Comparison of ENCODE assay signal across 6 cellular contexts in genomic region chr15:90884719-90885431, GRCh38. TPM values are rescaled to one million over a fixed set of nuclear protein-coding genes. Genes with fewer than 3 reads are reported as not detected.
DNase-seq lines count a peak whose midpoint lies in the region; ATAC-seq and TF ChIP-seq lines count a peak whose summit lies in the region.

No MANE protein-coding gene starts in this region.

- TF ChIP-seq CTCF in heart left ventricle (IDR thresholded peaks at IDR 0.05) (no peak), stomach (IDR thresholded peaks at IDR 0.05) (no peak)

- H3K27ac Mint-ChIP-seq in T-helper 17 cell, result peak overlapping the region; percentile 39

- DNase-seq in T-helper 17 cell (no peak), heart left ventricle (no peak), stomach (no peak)

- H3K4me3 ChIP-seq in heart left ventricle (peak overlapping the region; percentile 9 to 86 (median 70)), stomach (peak overlapping the region; percentile 55 to 62 (median 56))

- TF ChIP-seq POLR2A in heart left ventricle (IDR thresholded peaks at IDR 0.05) (no peak), stomach (IDR thresholded peaks at IDR 0.05) (no peak)

- H3K27me3 Mint-ChIP-seq in T-helper 17 cell, result peaks cover 5% of the 10 kb centered on the region

- peaks cover 0 to 64% (median 46%) of the 10 kb centered on the region in 9 donors for H3K36me3 ChIP-seq in heart left ventricle
- peaks cover 29 to 60% (median 45%) of the 10 kb centered on the region in 4 donors for H3K36me3 ChIP-seq in stomach

- peaks cover 0 to 59% (median 37%) of the 10 kb centered on the region in 12 donors for H3K4me1 ChIP-seq in heart left ventricle
- H3K4me1 ChIP-seq in stomach, result peaks cover 29 to 49% (median 43%) of the 10 kb centered on the region in 4 donors

- intact Hi-C loops in heart left ventricle (cut with DNase I) (loop anchor here (1.0 to 10.0 kb wide), 11 partner anchors 14 to 560 kb away; partner anchors contain the start of genes BLM (in 9 of the 10), HDDC3 (in 3 of the 10) and CRTC3 (in 1 of the 10)), stomach (cut with DNase I; ENCODE audit: low total_unique reads) (loop anchor here (5.0 kb wide), 2 partner anchors 168 to 233 kb away; partner anchors contain the start of gene BLM)

- H3K27me3 ChIP-seq in heart left ventricle (no peaks in the 10 kb centered on the region), stomach (no peaks in the 10 kb centered on the region)

- no peak for TF ChIP-seq EP300 in stomach (IDR thresholded peaks at IDR 0.05)

- no peaks in the 10 kb centered on the region for H3K9me3 ChIP-seq in T-helper 17 cell (ENCODE audit: control insufficient read depth, low read length, poor library complexity, severe bottlenecking)
- H3K9me3 ChIP-seq in heart left ventricle, result no peaks in the 10 kb centered on the region
- H3K9me3 ChIP-seq in stomach, result no peaks in the 10 kb centered on the region

- H3K4me1 Mint-ChIP-seq in T-helper 17 cell, result peaks cover 9% of the 10 kb centered on the region

- peak overlapping the region; percentile 81 for H3K4me3 Mint-ChIP-seq in T-helper 17 cell

- ATAC-seq in T-helper 17 cell (no peak), heart left ventricle (peak in 2 of 4 donors; percentile 1 to 16), HG02870 (IDR thresholded peaks at IDR 0.05; ENCODE audit: unreplicated experiment) (no peak), GM21360 (IDR thresholded peaks at IDR 0.05; ENCODE audit: unreplicated experiment) (no peak), GM21381 (IDR thresholded peaks at IDR 0.05; ENCODE audit: unreplicated experiment) (no peak)

- H3K27ac ChIP-seq in heart left ventricle (peak overlapping the region; percentile 88 to 99 (median 96)), stomach (peak overlapping the region; percentile 82 to 96 (median 92))

- H3K36me3 Mint-ChIP-seq in T-helper 17 cell (ENCODE audit: low read depth), result no peaks in the 10 kb centered on the region

- WGBS in heart left ventricle, 4 donors, result 34 to 58% (median 40%) methylated on average over 14 to 16 of the region's 16 CpGs
- 42 to 62% (median 60%) methylated on average over 9 to 16 of the region's 16 CpGs for WGBS in stomach, 5 donors

RNA-seq across cellular contexts. Expression of gene FES, which starts 0.6 kb away (rescaled TPM):
- total RNA-seq in T-helper 17 cell (10 to 100 TPM in 1 of 2 donors, 1 to 10 TPM in 1; 6.0 to 12.7 TPM), heart left ventricle (10 to 100 TPM; 10.7 to 37.5 (median 15.9) TPM), stomach (10 to 100 TPM; 13.8 to 49.1 (median 25.1) TPM)
- polyA plus RNA-seq in heart left ventricle (10 to 100 TPM; 15.6 to 16.4 TPM), stomach (10 to 100 TPM in 1 of 3 donors, 1 to 10 TPM in 2; 8.0 to 11.8 (median 8.9) TPM)

RNA-seq across cellular contexts. Expression of gene FURIN, which starts 16.5 kb away (rescaled TPM):
- 100 to 1,000 TPM; 133 to 260 TPM for total RNA-seq in T-helper 17 cell
- total RNA-seq in heart left ventricle, result 100 to 1,000 TPM in 2 of 9 donors, 10 to 100 TPM in 7; 38.7 to 122 (median 64.8) TPM
- 100 to 1,000 TPM in 1 of 2 donors, 10 to 100 TPM in 1; 37.2 to 174 TPM for polyA plus RNA-seq in heart left ventricle
- 10 to 100 TPM; 32.7 to 81.1 (median 56.4) TPM for total RNA-seq in stomach
- 10 to 100 TPM; 13.7 to 26.3 (median 21.0) TPM for polyA plus RNA-seq in stomach

RNA-seq across cellular contexts. Expression of gene MAN2A2, which starts 18.2 kb away (rescaled TPM):
- total RNA-seq in T-helper 17 cell (100 to 1,000 TPM; 159 to 186 TPM), heart left ventricle (100 to 1,000 TPM in 3 of 9 donors, 10 to 100 TPM in 6; 62.2 to 145 (median 89.0) TPM), stomach (100 to 1,000 TPM in 3 of 5 donors, 10 to 100 TPM in 2; 30.5 to 286 (median 201) TPM)
- polyA plus RNA-seq in heart left ventricle (10 to 100 TPM; 38.7 to 42.3 TPM), stomach (10 to 100 TPM in 2 of 3 donors, 1 to 10 TPM in 1; 2.9 to 16.4 (median 16.0) TPM)

RNA-seq across cellular contexts. Expression of gene HDDC3, which starts 47.5 kb away (rescaled TPM):
- total RNA-seq in T-helper 17 cell (10 to 100 TPM; 11.1 to 12.9 TPM), heart left ventricle (10 to 100 TPM; 10.9 to 19.9 (median 15.2) TPM), stomach (10 to 100 TPM in 3 of 5 donors, not detected in 2; 12.1 to 19.6 (median 12.1) TPM)
- polyA plus RNA-seq in heart left ventricle (10 to 100 TPM; 13.9 to 16.8 TPM), stomach (10 to 100 TPM; 18.8 to 22.1 (median 19.8) TPM)

RNA-seq across cellular contexts. Expression of gene UNC45A, which starts 50.2 kb away (rescaled TPM):
- total RNA-seq in T-helper 17 cell (10 to 100 TPM; 36.9 to 38.3 TPM), heart left ventricle (10 to 100 TPM; 12.0 to 34.0 (median 21.9) TPM), stomach (10 to 100 TPM; 28.0 to 63.8 (median 45.0) TPM)
- polyA plus RNA-seq in heart left ventricle (10 to 100 TPM; 20.0 to 24.9 TPM), stomach (10 to 100 TPM; 35.7 to 62.7 (median 40.9) TPM)
